ENCODE assay signal across 18 cellular contexts in genomic region chr4:53637348-53637747, GRCh38. TPM values are rescaled to one million over a fixed set of nuclear protein-coding genes. Genes with fewer than 3 reads are reported as not detected.
DNase-seq lines count a peak whose midpoint lies in the region; ATAC-seq and TF ChIP-seq lines count a peak whose summit lies in the region.
"Had no signal": no experiment of that assay in that cellular context is flagged by ENCODE, and none has a peak within 500 bp of the region (broad histone marks: within the 10 kb centered on the region; RNA-seq: fewer than 3 reads in every experiment).

No MANE protein-coding gene starts in this region.

- TF ChIP-seq RAD21 in liver (IDR thresholded peaks at IDR 0.05), result no peak

- no peaks in the 10 kb centered on the region for H3K4me1 ChIP-seq in Karpas-422 (ENCODE audit: low read length)
- H3K4me1 ChIP-seq in liver (ENCODE audit: control insufficient read depth in 4 of 4, insufficient read depth in 4 of 4, low read length in 3 of 4), result no peaks in the 10 kb centered on the region
- peaks cover 16% of the 10 kb centered on the region for H3K4me1 ChIP-seq in upper lobe of right lung
- H3K4me1 ChIP-seq in HAP-1, result no peaks in the 10 kb centered on the region
- H3K4me1 ChIP-seq in vagina, result no peaks in the 10 kb centered on the region

- no peaks in the 10 kb centered on the region for H3K36me3 Mint-ChIP-seq in activated CD4-positive, alpha-beta memory T cell treated with anti-CD3 and anti-CD28 coated beads, Interleukin-2, amount 10 ng/mL, durations not matched to agents 7 days and 5 days (ENCODE audit: low read depth)
- H3K36me3 Mint-ChIP-seq: CD4-positive, alpha-beta memory T cell had no signal

- H3K27me3 ChIP-seq in Karpas-422 (ENCODE audit: low read length) (peaks cover 2% of the 10 kb centered on the region; the same call in 1 of the 2 replicates), liver (ENCODE audit: control insufficient read depth in 4 of 4, insufficient read depth in 4 of 4, low read length in 3 of 4) (no peaks in the 10 kb centered on the region), upper lobe of right lung (no peaks in the 10 kb centered on the region), HAP-1 (ENCODE audit: low read depth) (peaks cover 15% of the 10 kb centered on the region), vagina (no peaks in the 10 kb centered on the region)

- in situ Hi-C loops in HAP-1 (cut with MboI; ENCODE audit: low sequenced_read_pairs), result no loop called here

- H3K9me3 Mint-ChIP-seq in activated CD4-positive, alpha-beta memory T cell treated with anti-CD3 and anti-CD28 coated beads, Interleukin-2, amount 10 ng/mL, durations not matched to agents 7 days and 5 days, result no peaks in the 10 kb centered on the region

- no peaks in the 10 kb centered on the region for H3K4me1 Mint-ChIP-seq in activated CD4-positive, alpha-beta memory T cell treated with anti-CD3 and anti-CD28 coated beads, Interleukin-2, amount 10 ng/mL, durations not matched to agents 7 days and 5 days
- H3K4me1 Mint-ChIP-seq: CD4-positive, alpha-beta memory T cell had no signal

- no peak for TF ChIP-seq CTCF in epithelial cell of esophagus (IDR thresholded peaks at IDR 0.05; ENCODE audit: insufficient read depth, low read depth, low read length, missing control alignments)
- no peak for TF ChIP-seq CTCF in liver (IDR thresholded peaks at IDR 0.05; ENCODE audit: low read depth, low read length, missing input control)
- no peak for TF ChIP-seq CTCF in upper lobe of right lung (IDR thresholded peaks at IDR 0.05)
- TF ChIP-seq CTCF in vagina (IDR thresholded peaks at IDR 0.05), result no peak

- peaks cover 8% of the 10 kb centered on the region for H3K27me3 Mint-ChIP-seq in activated CD4-positive, alpha-beta memory T cell treated with anti-CD3 and anti-CD28 coated beads, Interleukin-2, amount 10 ng/mL, durations not matched to agents 7 days and 5 days

- no peak overlapping the region for H2AFZ ChIP-seq in Karpas-422 (ENCODE audit: low read length)

- no peaks in the 10 kb centered on the region for H4K20me1 ChIP-seq in Karpas-422 (ENCODE audit: insufficient read depth, low read depth, low read length)

- H3K79me2 ChIP-seq in Karpas-422 (ENCODE audit: low read length), result no peaks in the 10 kb centered on the region

- H3K27ac Mint-ChIP-seq in activated CD4-positive, alpha-beta memory T cell treated with anti-CD3 and anti-CD28 coated beads, Interleukin-2, amount 10 ng/mL, durations not matched to agents 7 days and 5 days, result no peak overlapping the region
- H3K27ac Mint-ChIP-seq: CD4-positive, alpha-beta memory T cell had no signal

- H3K9ac ChIP-seq in Karpas-422 (ENCODE audit: low read length) (no peak overlapping the region), liver (ENCODE audit: low read depth in 1 of 2, low read length in 2 of 2) (no peak overlapping the region)

- no peaks in the 10 kb centered on the region for H3K9me2 ChIP-seq in Karpas-422 (replicated peaks; ENCODE audit: insufficient read depth, low read length)

- CTCF ChIA-PET in activated CD4-positive, alpha-beta memory T cell treated with anti-CD3 and anti-CD28 coated beads, Interleukin-2, amount 10 ng/mL, durations not matched to agents 7 days and 5 days (lab: Charles Lee), result no interaction called here

- H3K4me3 Mint-ChIP-seq in activated CD4-positive, alpha-beta memory T cell treated with anti-CD3 and anti-CD28 coated beads, Interleukin-2, amount 10 ng/mL, durations not matched to agents 7 days and 5 days, result no peak overlapping the region
- H3K4me3 Mint-ChIP-seq: CD4-positive, alpha-beta memory T cell had no signal

- H3K27ac ChIP-seq in Karpas-422 (ENCODE audit: low read length) (no peak overlapping the region), liver (ENCODE audit: low read depth in 1 of 2, low read length in 2 of 2) (no peak overlapping the region), upper lobe of right lung (no peak overlapping the region), vagina (no peak overlapping the region)

- H3K4me3 ChIP-seq in Karpas-422 (ENCODE audit: low read length) (no peak overlapping the region), epithelial cell of esophagus (ENCODE audit: low read length) (no peak overlapping the region), liver (ENCODE audit: low read depth in 1 of 3, low read length in 3 of 3) (no peak overlapping the region), upper lobe of right lung (no peak overlapping the region), HAP-1 (no peak overlapping the region), vagina (no peak overlapping the region)

- intact Hi-C loops in upper lobe of right lung (cut with DNase I) (no loop called here), vagina (cut with DNase I) (no loop called here)

- POLR2A ChIA-PET in activated CD4-positive, alpha-beta memory T cell treated with anti-CD3 and anti-CD28 coated beads, Interleukin-2, amount 10 ng/mL, durations not matched to agents 7 days and 5 days (lab: Charles Lee), result no interaction called here

- DNase-seq in Karpas-422, result peak; percentile 16
- peak; percentile 30 for DNase-seq in epithelial cell of esophagus (ENCODE audit: low read depth)
- no peak for DNase-seq in upper lobe of right lung
- DNase-seq in activated CD4-positive, alpha-beta memory T cell treated with anti-CD3 and anti-CD28 coated beads, Interleukin-2, amount 10 ng/mL, durations not matched to agents 7 days and 5 days, result no peak
- no peak for DNase-seq in HAP-1 (ENCODE audit: low spot score in 2 of 2)
- no peak for DNase-seq in vagina (ENCODE audit: extremely low spot score in 2 of 2)
- DNase-seq: C1 segment of cervical spinal cord; Calu3; CD4-positive, alpha-beta memory T cell; COR-L47; DMS53; DMS79 treated with DMSO at 0.1 percent for 48 hours; GF-D8; GOT3; HCEC 1CT had no signal

- H3K9me3 ChIP-seq in Karpas-422 (ENCODE audit: low read length) (no peaks in the 10 kb centered on the region), liver (ENCODE audit: control insufficient read depth in 4 of 4, low read length in 3 of 4) (no peaks in the 10 kb centered on the region), upper lobe of right lung (no peaks in the 10 kb centered on the region), HAP-1 (no peaks in the 10 kb centered on the region), vagina (no peaks in the 10 kb centered on the region)

- peak; percentile 23 for ATAC-seq in upper lobe of right lung

- no peaks in the 10 kb centered on the region for H3K36me3 ChIP-seq in Karpas-422 (ENCODE audit: insufficient read depth, low read length)
- H3K36me3 ChIP-seq in liver (ENCODE audit: control insufficient read depth in 4 of 4, insufficient read depth in 3 of 4, low read depth in 1 of 4, low read length in 3 of 4), result no peaks in the 10 kb centered on the region
- H3K36me3 ChIP-seq in upper lobe of right lung, result no peaks in the 10 kb centered on the region
- H3K36me3 ChIP-seq in HAP-1 (replicated peaks), result no peaks in the 10 kb centered on the region
- H3K36me3 ChIP-seq in vagina, result no peaks in the 10 kb centered on the region

- WGBS in liver, result 27% methylated on average over 1 of the region's 1 CpG

- no peak for TF ChIP-seq POLR2A in vagina (IDR thresholded peaks at IDR 0.05)

- H3K4me2 ChIP-seq in Karpas-422 (ENCODE audit: low read depth, low read length, poor library complexity, severe bottlenecking), result no peak overlapping the region

TF ChIP-seq in liver, 16 proteins besides CTCF, POLR2A, EP300 and RAD21:
- TF ChIP-seq HNF4G (IDR thresholded peaks at IDR 0.05), result no peak
- peak; percentile 18 for TF ChIP-seq MAX (IDR thresholded peaks at IDR 0.05)
- TF ChIP-seq HNF4A (conservative IDR thresholded peaks at IDR 0.05), result peak; percentile 36 to 47
- TF ChIP-seq RXRA (IDR thresholded peaks at IDR 0.05), result peak in 1 of 2 donors; percentile 39
- no peak for TF ChIP-seq YY1 (IDR thresholded peaks at IDR 0.05)
- TF ChIP-seq FOXA1 (IDR thresholded peaks at IDR 0.05), result peak; percentile 27
- TF ChIP-seq JUND (IDR thresholded peaks at IDR 0.05), result no peak
- TF ChIP-seq GABPA (IDR thresholded peaks at IDR 0.05 in 1 of 2, conservative IDR thresholded peaks at IDR 0.05 in 1 of 2), result no peak
- TF ChIP-seq ATF3 (IDR thresholded peaks at IDR 0.05), result no peak
- peak; percentile 79 for TF ChIP-seq FOXA2 (IDR thresholded peaks at IDR 0.05)
- TF ChIP-seq EGR1 (IDR thresholded peaks at IDR 0.05; ENCODE audit: low read depth in 2 of 2), result no peak

RNA-seq across cellular contexts. Expression of gene LNX1, which starts 46.1 kb away (rescaled TPM):
- not detected in 2 replicates for total RNA-seq in Karpas-422 (2014; rRNA removed; shearing (Covaris generic); ENCODE audit: low replicate concordance)
- total RNA-seq in liver (1 to 10 TPM; 3.0 to 3.4 TPM), upper lobe of right lung (6.0 TPM), vagina (11.8 TPM)
- 1 to 10 TPM; 1.5 TPM for polyA plus RNA-seq in liver
- total RNA-seq in activated CD4-positive, alpha-beta memory T cell treated with anti-CD3 and anti-CD28 coated beads, Interleukin-2, amount 10 ng/mL, durations not matched to agents 7 days and 5 days, result not detected
- total RNA-seq: A673; CD4-positive, alpha-beta memory T cell; G401 had no signal

Comparison
In these comparisons a context has a peak if more than half of its experiments do, and no peak if none do; other contexts are left out.
1. DNase-seq: peak in Karpas-422 (single experiment) and epithelial cell of esophagus (single experiment); none in upper lobe of right lung (single experiment), activated CD4-positive, alpha-beta memory T cell treated with anti-CD3 and anti-CD28 coated beads, Interleukin-2, amount 10 ng/mL, durations not matched to agents 7 days and 5 days (single experiment), HAP-1 (0 of 2) and vagina (0 of 2).